Comparison of ENCODE assay signal across 9 cellular contexts in the genomic region with DNA sequence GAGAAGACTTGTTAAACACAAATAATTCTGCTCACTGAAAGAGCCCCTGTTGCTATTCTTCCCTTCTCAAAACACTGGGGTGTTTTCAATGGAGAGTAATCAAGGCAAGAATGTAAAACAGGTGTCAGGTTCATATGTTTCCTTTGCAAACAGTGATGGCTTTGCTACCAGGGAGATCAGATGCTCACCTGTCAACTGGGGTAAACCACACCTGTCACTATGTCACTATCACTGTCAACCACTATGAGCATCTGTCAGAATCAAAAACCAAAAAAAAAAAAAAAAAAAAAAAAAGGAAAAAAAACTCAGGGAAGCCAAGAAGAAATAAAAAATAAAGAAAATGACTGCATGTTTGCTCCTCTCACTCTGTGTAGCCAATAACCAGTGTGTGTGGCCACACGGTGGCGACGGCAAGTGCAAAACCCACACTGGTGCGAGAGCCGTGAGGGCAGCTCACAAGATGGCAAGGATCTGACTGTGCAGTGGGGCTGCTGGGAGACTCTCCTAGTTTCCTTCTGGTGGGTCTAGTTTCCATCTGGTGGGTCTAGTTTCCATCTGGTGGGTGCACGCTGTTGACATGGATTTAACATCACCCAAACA. TPM values are rescaled to one million over a fixed set of nuclear protein-coding genes. Genes with fewer than 3 reads are reported as not detected.
A peak's percentile ranks its signal among the peaks of the same experiment; 100 is the strongest.
DNase-seq lines count a peak whose midpoint lies in the region; ATAC-seq, FAIRE-seq and TF ChIP-seq lines count a peak whose summit lies in the region.
"Had no signal": no experiment of that assay in that cellular context is flagged by ENCODE, and none has a peak within 500 bp of the region (broad histone marks: within the 10 kb centered on the region; RNA-seq: fewer than 3 reads in every experiment).

No MANE protein-coding gene starts in this region.

- H3K4me3 Mint-ChIP-seq in astrocyte (ENCODE audit: unreplicated experiment): no peak overlapping the region

- no peak overlapping the region for H3K4me2 ChIP-seq in astrocyte (ENCODE audit: low read length)

- H3K9me3 ChIP-seq in astrocyte (ENCODE audit: insufficient read depth, low read depth, low read length): no peaks in the 10 kb centered on the region

- peaks cover 21% of the 10 kb centered on the region for H3K36me3 Mint-ChIP-seq in astrocyte (ENCODE audit: low read depth, unreplicated experiment)

- no peak overlapping the region for H2AFZ ChIP-seq in astrocyte (ENCODE audit: low read depth, low read length)

- no peak overlapping the region for H3K9ac ChIP-seq in astrocyte (ENCODE audit: low read length)

- no peak overlapping the region for H3K27ac Mint-ChIP-seq in astrocyte (ENCODE audit: unreplicated experiment)

- H3K27me3 Mint-ChIP-seq in astrocyte (ENCODE audit: low read depth, unreplicated experiment): no peaks in the 10 kb centered on the region

- H3K9me3 Mint-ChIP-seq in astrocyte (ENCODE audit: unreplicated experiment): no peaks in the 10 kb centered on the region

- H3K36me3 ChIP-seq in astrocyte (ENCODE audit: insufficient read depth, low read length): peaks cover 79% of the 10 kb centered on the region

- peaks cover 100% of the 10 kb centered on the region for H3K79me2 ChIP-seq in astrocyte (ENCODE audit: insufficient read depth, low read length)

- no peaks in the 10 kb centered on the region for H3K27me3 ChIP-seq in astrocyte (ENCODE audit: insufficient read depth, low read length)

- DNase-seq in activated naive CD4-positive, alpha-beta T cell treated with Interleukin-2 at 50 U/mL for 16 hours: peak; percentile 46
- DNase-seq in activated naive CD4-positive, alpha-beta T cell (lab: John Stamatoyannopoulos, UW): no peak
- DNase-seq in NCI-H524 (lab: John Stamatoyannopoulos, UW) (peak; percentile 31 to 83), astrocyte (ENCODE audit: low read depth) (no peak), left lobe of liver (ENCODE audit: low spot score) (no peak), DMS79 (lab: John Stamatoyannopoulos, UW) (no peak), NCI-H1417 treated with DMSO at 0.1 percent for 48 hours (lab: John Stamatoyannopoulos, UW) (no peak)

- ATAC-seq in left lobe of liver (peak; percentile 30), GM21529 (IDR thresholded peaks at IDR 0.05; ENCODE audit: unreplicated experiment) (no peak)

- FAIRE-seq in astrocyte (lab: Jason Lieb, UNC): no peak
- FAIRE-seq: GM18507 had no signal

- peaks cover 7% of the 10 kb centered on the region for H3K4me1 Mint-ChIP-seq in astrocyte (ENCODE audit: low read depth, unreplicated experiment)

- peak; percentile 21 for TF ChIP-seq CTCF in astrocyte (IDR thresholded peaks at IDR 0.05; ENCODE audit: insufficient read depth, low read depth, low read length)

- no peak overlapping the region for H3K27ac ChIP-seq in astrocyte (ENCODE audit: low read depth, low read length)

- peaks cover 2% of the 10 kb centered on the region for H3K4me1 ChIP-seq in astrocyte (ENCODE audit: insufficient read depth, low read length)

- H3K4me3 ChIP-seq in astrocyte (ENCODE audit: insufficient read depth, low read depth, low read length): no peak overlapping the region

- peaks cover 100% of the 10 kb centered on the region for H4K20me1 ChIP-seq in astrocyte (ENCODE audit: insufficient read depth, low read length)

RNA-seq across cellular contexts. Expression of gene USP22, which starts 22.7 kb away (rescaled TPM):
- total RNA-seq in astrocyte (243 and 266 TPM in 2 replicates), left lobe of liver (76.1 TPM)

Comparison
In these comparisons a context has a peak if more than half of its experiments do, and no peak if none do; other contexts are left out.
1. DNase-seq: peak in activated naive CD4-positive, alpha-beta T cell treated with Interleukin-2 at 50 U/mL for 16 hours (single experiment) and NCI-H524 (2 of 2); none in activated naive CD4-positive, alpha-beta T cell (0 of 4), astrocyte (single experiment), left lobe of liver (single experiment), DMS79 (single experiment) and NCI-H1417 treated with DMSO at 0.1 percent for 48 hours (single experiment).